8 cellular contexts compared by ENCODE assay signal in genomic region chrX:55451990-55452824, GRCh38. TPM values are rescaled to one million over a fixed set of nuclear protein-coding genes. Genes with fewer than 3 reads are reported as not detected.
DNase-seq lines count a peak whose midpoint lies in the region; ATAC-seq and TF ChIP-seq lines count a peak whose summit lies in the region.

Gene MAGEH1 (plus strand): TSS chrX:55452127. CDS start chrX:55452375, 248 bp downstream.

- no peaks in the 10 kb centered on the region for H3K9me3 Mint-ChIP-seq in immature natural killer cell

- TF ChIP-seq POLR2A in GM18505 (IDR thresholded peaks at IDR 0.05; ENCODE audit: borderline replicate concordance, extremely low read depth, insufficient read depth, insufficient read length), result peak; percentile 65

- H3K36me3 Mint-ChIP-seq in immature natural killer cell, result no peaks in the 10 kb centered on the region

- H3K4me1 Mint-ChIP-seq in immature natural killer cell, result peaks cover 17 to 29% of the 10 kb centered on the region in 2 donors

- DNase-seq in NCI-H2171 treated with DMSO at 0.1 percent for 48 hours (lab: John Stamatoyannopoulos, UW) (peak; percentile 70), cardiac fibroblast (ENCODE audit: low read depth in 2 of 2) (peak; percentile 72 to 84), immature natural killer cell (peak; percentile 69 to 74 (median 69)), smooth muscle cell of the brain vasculature (ENCODE audit: low read depth, low spot score) (peak; percentile 37), HuH-7.5 (ENCODE audit: low spot score) (no peak)
- DNase-seq in activated CD4-positive, CD25-positive, alpha-beta regulatory T cell (lab: John Stamatoyannopoulos, UW), result peak; percentile 23 to 55 (median 51)

- H3K4me3 ChIP-seq in cardiac fibroblast (replicated peaks in 1 of 2; ENCODE audit: low read depth in 2 of 2, low read length in 2 of 2), result peak within 1 kb of the TSS; percentile 53 to 62

- peak within 1 kb of the TSS; percentile 90 to 96 (median 90) for H3K4me3 Mint-ChIP-seq in immature natural killer cell

- H3K27me3 Mint-ChIP-seq in immature natural killer cell (ENCODE audit: low read depth in 3 of 3), result peaks cover 1 to 9% (median 6%) of the 10 kb centered on the region in 3 donors

- peak; percentile 99 for ATAC-seq in GM18505 (IDR thresholded peaks at IDR 0.05; ENCODE audit: unreplicated experiment)
- ATAC-seq in HG02884 (IDR thresholded peaks at IDR 0.05; ENCODE audit: unreplicated experiment), result peak; percentile 99

- TF ChIP-seq CTCF in cardiac fibroblast (IDR thresholded peaks at IDR 0.05; ENCODE audit: low read depth, low read length), result no peak

- peak within 1 kb of the TSS; percentile 41 to 93 (median 92) for H3K27ac Mint-ChIP-seq in immature natural killer cell

RNA-seq across cellular contexts. Expression of gene MAGEH1, which starts in this region (rescaled TPM):
- 10 to 100 TPM; 26.7 to 29.7 (median 27.0) TPM for polyA plus RNA-seq in immature natural killer cell
